In the genomic region with DNA sequence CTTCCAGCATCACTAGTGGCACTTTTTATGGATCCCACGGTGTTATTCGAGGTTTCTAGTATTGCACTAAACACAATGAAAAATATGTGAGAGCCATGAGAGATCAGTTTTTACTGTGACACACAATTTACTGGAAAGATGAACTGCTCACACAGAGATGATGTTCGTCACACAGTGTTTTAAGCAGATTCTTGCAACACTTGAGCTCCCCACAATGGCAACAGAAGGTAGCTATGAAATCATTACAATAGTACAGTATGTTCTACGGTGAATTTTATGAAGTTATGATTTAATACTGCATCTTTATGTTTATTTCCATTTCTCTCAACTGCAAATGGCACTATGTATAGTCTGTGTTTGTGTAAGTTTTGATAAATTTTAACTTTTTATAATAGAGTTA, we compare ENCODE assay signal across 17 cellular contexts. TPM values are rescaled to one million over a fixed set of nuclear protein-coding genes. Genes with fewer than 3 reads are reported as not detected.
DNase-seq lines count a peak whose midpoint lies in the region; ATAC-seq, FAIRE-seq and TF ChIP-seq lines count a peak whose summit lies in the region.
"Had no signal": no experiment of that assay in that cellular context is flagged by ENCODE, and none has a peak within 500 bp of the region (broad histone marks: within the 10 kb centered on the region; RNA-seq: fewer than 3 reads in every experiment).

No MANE protein-coding gene starts in this region.

- ATAC-seq in HG02759 (IDR thresholded peaks at IDR 0.05; ENCODE audit: unreplicated experiment) (no peak), HG03045 (IDR thresholded peaks at IDR 0.05; ENCODE audit: unreplicated experiment) (no peak)
- ATAC-seq: activated CD8-positive, alpha-beta T cell treated with anti-CD3 and anti-CD28 coated beads for 36 hours; GM23338; stimulated activated naive CD8-positive, alpha-beta T cell treated with anti-CD3 and anti-CD28 coated beads, Interleukin-15, amount 100 ng/mL, for 72 hours; T-helper 17 cell had no signal

- FAIRE-seq in A204.1 (lab: Jason Lieb, UNC) (peak; percentile 78), H54 (lab: Jason Lieb, UNC) (peak; percentile 20), TTC549 (lab: Jason Lieb, UNC) (peak; percentile 11)
- FAIRE-seq: HTR-8/SVneo had no signal

- no peak overlapping the region for H3K4me3 ChIP-seq in fibroblast of the aortic adventitia (ENCODE audit: low read depth, low read length)
- H3K4me3 ChIP-seq: cardiac muscle cell, GM23338 had no signal

- TF ChIP-seq POLR2A in H54 (IDR thresholded peaks at IDR 0.05; ENCODE audit: low read depth, low read length): no peak

- no peak for TF ChIP-seq CTCF in fibroblast of the aortic adventitia (IDR thresholded peaks at IDR 0.05; ENCODE audit: insufficient read depth, low read length)

- no peak for DNase-seq in H54 (ENCODE audit: insufficient read length, low spot score)
- peak; percentile 28 for DNase-seq in fibroblast of the aortic adventitia (ENCODE audit: low read depth)
- no peak for DNase-seq in AG08395 (ENCODE audit: low spot score)
- no peak for DNase-seq in GM03348 (ENCODE audit: low spot score)
- DNase-seq: activated CD8-positive, alpha-beta T cell treated with anti-CD3 and anti-CD28 coated beads for 36 hours; activated gamma-delta T cell; NCI-H1694; stimulated activated CD4-positive, alpha-beta T cell treated with anti-CD3 and anti-CD28 coated beads, Interleukin-4, amount 100 ng/mL, for 24 hours; stimulated activated naive CD8-positive, alpha-beta T cell treated with anti-CD3 and anti-CD28 coated beads, Interleukin-15, amount 100 ng/mL, for 72 hours; T-helper 17 cell had no signal

RNA-seq across cellular contexts. Expression of gene ENTPD1, which starts 27.4 kb away (rescaled TPM):
- total RNA-seq in fibroblast of the aortic adventitia (ENCODE audit: low replicate concordance): 0.09 and 0.16 TPM in 2 replicates

RNA-seq across cellular contexts. Expression of gene TCTN3, which starts 34.8 kb away (rescaled TPM):
- total RNA-seq in fibroblast of the aortic adventitia (ENCODE audit: low replicate concordance): 20.4 and 38.3 TPM in 2 replicates
